ENCODE assay signal across 1 cellular context in the genomic region with DNA sequence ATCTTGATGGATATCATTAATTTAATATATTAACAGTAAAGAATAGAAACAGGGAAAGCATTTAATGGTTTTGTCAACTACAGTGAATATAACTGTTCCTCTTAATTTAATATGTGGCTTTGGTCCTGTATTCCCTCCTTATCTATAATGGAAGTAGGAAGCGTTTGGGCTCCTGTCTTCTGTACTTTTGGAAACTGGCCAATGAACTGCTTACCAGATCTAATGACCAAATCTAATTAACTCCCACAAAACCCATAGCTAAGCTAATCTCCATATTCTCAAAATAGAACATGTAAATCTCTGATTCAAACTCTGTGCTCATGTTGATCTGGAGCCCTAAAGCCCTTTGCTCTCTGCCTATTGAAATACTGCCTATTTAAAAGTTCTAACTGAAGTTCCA.
TF ChIP-seq lines count a peak whose summit lies in the region.

No MANE protein-coding gene starts in this region.

TF ChIP-seq in GM23338, 12 proteins besides CTCF, POLR2A, EP300 and RAD21 (continued from another document):
- TF ChIP-seq, protein P1, sequence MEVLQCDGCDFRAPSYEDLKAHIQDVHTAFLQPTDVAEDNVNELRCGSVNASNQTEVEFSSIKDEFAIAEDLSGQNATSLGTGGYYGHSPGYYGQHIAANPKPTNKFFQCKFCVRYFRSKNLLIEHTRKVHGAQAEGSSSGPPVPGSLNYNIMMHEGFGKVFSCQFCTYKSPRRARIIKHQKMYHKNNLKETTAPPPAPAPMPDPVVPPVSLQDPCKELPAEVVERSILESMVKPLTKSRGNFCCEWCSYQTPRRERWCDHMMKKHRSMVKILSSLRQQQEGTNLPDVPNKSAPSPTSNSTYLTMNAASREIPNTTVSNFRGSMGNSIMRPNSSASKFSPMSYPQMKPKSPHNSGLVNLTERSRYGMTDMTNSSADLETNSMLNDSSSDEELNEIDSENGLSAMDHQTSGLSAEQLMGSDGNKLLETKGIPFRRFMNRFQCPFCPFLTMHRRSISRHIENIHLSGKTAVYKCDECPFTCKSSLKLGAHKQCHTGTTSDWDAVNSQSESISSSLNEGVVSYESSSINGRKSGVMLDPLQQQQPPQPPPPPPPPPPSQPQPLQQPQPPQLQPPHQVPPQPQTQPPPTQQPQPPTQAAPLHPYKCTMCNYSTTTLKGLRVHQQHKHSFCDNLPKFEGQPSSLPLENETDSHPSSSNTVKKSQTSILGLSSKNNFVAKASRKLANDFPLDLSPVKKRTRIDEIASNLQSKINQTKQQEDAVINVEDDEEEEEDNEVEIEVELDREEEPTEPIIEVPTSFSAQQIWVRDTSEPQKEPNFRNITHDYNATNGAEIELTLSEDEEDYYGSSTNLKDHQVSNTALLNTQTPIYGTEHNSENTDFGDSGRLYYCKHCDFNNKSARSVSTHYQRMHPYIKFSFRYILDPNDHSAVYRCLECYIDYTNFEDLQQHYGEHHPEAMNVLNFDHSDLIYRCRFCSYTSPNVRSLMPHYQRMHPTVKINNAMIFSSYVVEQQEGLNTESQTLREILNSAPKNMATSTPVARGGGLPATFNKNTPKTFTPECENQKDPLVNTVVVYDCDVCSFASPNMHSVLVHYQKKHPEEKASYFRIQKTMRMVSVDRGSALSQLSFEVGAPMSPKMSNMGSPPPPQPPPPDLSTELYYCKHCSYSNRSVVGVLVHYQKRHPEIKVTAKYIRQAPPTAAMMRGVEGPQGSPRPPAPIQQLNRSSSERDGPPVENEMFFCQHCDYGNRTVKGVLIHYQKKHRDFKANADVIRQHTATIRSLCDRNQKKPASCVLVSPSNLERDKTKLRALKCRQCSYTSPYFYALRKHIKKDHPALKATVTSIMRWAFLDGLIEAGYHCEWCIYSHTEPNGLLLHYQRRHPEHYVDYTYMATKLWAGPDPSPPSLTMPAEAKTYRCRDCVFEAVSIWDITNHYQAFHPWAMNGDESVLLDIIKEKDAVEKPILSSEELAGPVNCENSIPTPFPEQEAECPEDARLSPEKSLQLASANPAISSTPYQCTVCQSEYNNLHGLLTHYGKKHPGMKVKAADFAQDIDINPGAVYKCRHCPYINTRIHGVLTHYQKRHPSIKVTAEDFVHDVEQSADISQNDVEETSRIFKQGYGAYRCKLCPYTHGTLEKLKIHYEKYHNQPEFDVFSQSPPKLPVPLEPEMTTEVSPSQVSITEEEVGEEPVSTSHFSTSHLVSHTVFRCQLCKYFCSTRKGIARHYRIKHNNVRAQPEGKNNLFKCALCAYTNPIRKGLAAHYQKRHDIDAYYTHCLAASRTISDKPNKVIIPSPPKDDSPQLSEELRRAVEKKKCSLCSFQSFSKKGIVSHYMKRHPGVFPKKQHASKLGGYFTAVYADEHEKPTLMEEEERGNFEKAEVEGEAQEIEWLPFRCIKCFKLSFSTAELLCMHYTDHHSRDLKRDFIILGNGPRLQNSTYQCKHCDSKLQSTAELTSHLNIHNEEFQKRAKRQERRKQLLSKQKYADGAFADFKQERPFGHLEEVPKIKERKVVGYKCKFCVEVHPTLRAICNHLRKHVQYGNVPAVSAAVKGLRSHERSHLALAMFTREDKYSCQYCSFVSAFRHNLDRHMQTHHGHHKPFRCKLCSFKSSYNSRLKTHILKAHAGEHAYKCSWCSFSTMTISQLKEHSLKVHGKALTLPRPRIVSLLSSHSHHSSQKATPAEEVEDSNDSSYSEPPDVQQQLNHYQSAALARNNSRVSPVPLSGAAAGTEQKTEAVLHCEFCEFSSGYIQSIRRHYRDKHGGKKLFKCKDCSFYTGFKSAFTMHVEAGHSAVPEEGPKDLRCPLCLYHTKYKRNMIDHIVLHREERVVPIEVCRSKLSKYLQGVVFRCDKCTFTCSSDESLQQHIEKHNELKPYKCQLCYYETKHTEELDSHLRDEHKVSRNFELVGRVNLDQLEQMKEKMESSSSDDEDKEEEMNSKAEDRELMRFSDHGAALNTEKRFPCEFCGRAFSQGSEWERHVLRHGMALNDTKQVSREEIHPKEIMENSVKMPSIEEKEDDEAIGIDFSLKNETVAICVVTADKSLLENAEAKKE (CRISPR knock-in tag; IDR thresholded peaks at IDR 0.05): no peak
- TF ChIP-seq CREB1 (CRISPR knock-in tag; IDR thresholded peaks at IDR 0.05; ENCODE audit: low read depth): no peak
- no peak for TF ChIP-seq REST (IDR thresholded peaks at IDR 0.05; ENCODE audit: unreplicated experiment)
- TF ChIP-seq JUNB (IDR thresholded peaks at IDR 0.05; ENCODE audit: unreplicated experiment): no peak
- TF ChIP-seq STAT1 (IDR thresholded peaks at IDR 0.05; ENCODE audit: unreplicated experiment): no peak
- TF ChIP-seq EZH2phosphoT487 (IDR thresholded peaks at IDR 0.05; ENCODE audit: unreplicated experiment): no peak
- TF ChIP-seq POLR2AphosphoS5 (IDR thresholded peaks at IDR 0.05; ENCODE audit: low read depth): no peak
- no peak for TF ChIP-seq ZNF114 (CRISPR knock-in tag; IDR thresholded peaks at IDR 0.05)
